In genomic region chr11:46380340-46381045, GRCh38 we compare ENCODE assay signal across 1 cellular context.
TF ChIP-seq lines count a peak whose summit lies in the region.

No MANE protein-coding gene starts in this region.

TF ChIP-seq in HEK293, 187 proteins besides CTCF, POLR2A, EP300 and RAD21 (continued from another document and continues in another):
- peak; percentile 81 for TF ChIP-seq PRDM10 (tag by site-specific recombination; IDR thresholded peaks at IDR 0.05)
- no peak for TF ChIP-seq INSM2 (tag by site-specific recombination; IDR thresholded peaks at IDR 0.05)
- no peak for TF ChIP-seq ZNF184 (tag by site-specific recombination; IDR thresholded peaks at IDR 0.05)
- no peak for TF ChIP-seq ZNF639 (tag by site-specific recombination; IDR thresholded peaks at IDR 0.05)
- no peak for TF ChIP-seq ZNF791 (tag by site-specific recombination; IDR thresholded peaks at IDR 0.05)
- TF ChIP-seq ZSCAN5A (tag by site-specific recombination; IDR thresholded peaks at IDR 0.05), result no peak
- no peak for TF ChIP-seq ZNF777 (tag by site-specific recombination; IDR thresholded peaks at IDR 0.05; ENCODE audit: borderline replicate concordance)
- no peak for TF ChIP-seq ZNF114 (tag by site-specific recombination; IDR thresholded peaks at IDR 0.05)
- no peak for TF ChIP-seq ZNF670 (tag by site-specific recombination; IDR thresholded peaks at IDR 0.05; ENCODE audit: low read depth)
- TF ChIP-seq ZNF624 (tag by site-specific recombination; IDR thresholded peaks at IDR 0.05), result no peak
- no peak for TF ChIP-seq ZNF518A (tag by site-specific recombination; conservative IDR thresholded peaks at IDR 0.05; ENCODE audit: low read depth)
- no peak; the same call in 1 of the 2 replicates for TF ChIP-seq PRDM6 (tag by site-specific recombination; IDR thresholded peaks at IDR 0.05)
- TF ChIP-seq KLF9 (tag by site-specific recombination; IDR thresholded peaks at IDR 0.05; ENCODE audit: low read depth), result peak; percentile 82
- TF ChIP-seq ZNF677 (tag by site-specific recombination; IDR thresholded peaks at IDR 0.05), result no peak
- no peak for TF ChIP-seq ZNF548 (tag by site-specific recombination; IDR thresholded peaks at IDR 0.05)
- TF ChIP-seq SALL2 (tag by site-specific recombination; IDR thresholded peaks at IDR 0.05; ENCODE audit: borderline replicate concordance), result no peak
- TF ChIP-seq ZNF571 (tag by site-specific recombination; IDR thresholded peaks at IDR 0.05), result no peak
- no peak for TF ChIP-seq ZBTB6 (tag by site-specific recombination; IDR thresholded peaks at IDR 0.05)
- TF ChIP-seq ZNF274 (IDR thresholded peaks at IDR 0.05; ENCODE audit: low read length), result no peak
- TF ChIP-seq ZNF274 (tag by site-specific recombination; IDR thresholded peaks at IDR 0.05; ENCODE audit: borderline replicate concordance), result no peak
- TF ChIP-seq ZNF394 (tag by site-specific recombination; IDR thresholded peaks at IDR 0.05; ENCODE audit: borderline replicate concordance), result 0 out of 2 replicates have a peak, but pooled peaks have one; percentile 14
- no peak for TF ChIP-seq MEIS1 (CRISPR knock-in tag; IDR thresholded peaks at IDR 0.05; ENCODE audit: borderline replicate concordance)
- TF ChIP-seq ZBTB17 (tag by site-specific recombination; IDR thresholded peaks at IDR 0.05), result no peak
- 0 out of 2 replicates have a peak, but pooled peaks have one; percentile 22 for TF ChIP-seq KLF7 (tag by site-specific recombination; IDR thresholded peaks at IDR 0.05; ENCODE audit: borderline replicate concordance)
- TF ChIP-seq ZNF626 (tag by site-specific recombination; IDR thresholded peaks at IDR 0.05), result no peak
- TF ChIP-seq ZNF585B (tag by site-specific recombination; IDR thresholded peaks at IDR 0.05), result no peak
- no peak for TF ChIP-seq ZSCAN18 (tag by site-specific recombination; IDR thresholded peaks at IDR 0.05)
- TF ChIP-seq ZNF148 (tag by site-specific recombination; IDR thresholded peaks at IDR 0.05; ENCODE audit: borderline replicate concordance), result no peak
- TF ChIP-seq FEZF1 (tag by site-specific recombination; IDR thresholded peaks at IDR 0.05), result no peak; the same call in 1 of the 2 replicates
- no peak for TF ChIP-seq ZNF449 (tag by site-specific recombination; IDR thresholded peaks at IDR 0.05)
- no peak for TF ChIP-seq ZNF830 (tag by site-specific recombination; IDR thresholded peaks at IDR 0.05; ENCODE audit: low read depth)
